Comparison of ENCODE assay signal across 34 cellular contexts in genomic region chr9:133791069-133791468, GRCh38. TPM values are rescaled to one million over a fixed set of nuclear protein-coding genes. Genes with fewer than 3 reads are reported as not detected.
DNase-seq lines count a peak whose midpoint lies in the region; ATAC-seq, FAIRE-seq and TF ChIP-seq lines count a peak whose summit lies in the region.
"Had no signal": no experiment of that assay in that cellular context is flagged by ENCODE, and none has a peak within 500 bp of the region (broad histone marks: within the 10 kb centered on the region; RNA-seq: fewer than 3 reads in every experiment).

No MANE protein-coding gene starts in this region.

- BruUV-seq in HepG2 (replicated peaks; lab: Mats Ljungman, UMichigan): no TSS peak

- H3K4me1 ChIP-seq in HepG2 (ENCODE audit: insufficient read depth, low read length) (peaks cover 35% of the 10 kb centered on the region), right lobe of liver (peaks cover 0 to 25% (median 12%) of the 10 kb centered on the region in 4 donors), osteoblast (ENCODE audit: insufficient read depth, low read length) (peaks cover 3% of the 10 kb centered on the region)
- H3K4me1 ChIP-seq: Caco-2 had no signal

- intact Hi-C loops in HepG2 (cut with micrococcal nuclease; ENCODE audit: unreplicated experiment): no loop called here
- intact Hi-C loops in right lobe of liver (cut with DNase I): loop anchor here (5.0 to 10.0 kb wide), 3 partner anchors 201 to 314 kb away; partner anchors contain the start of gene VAV2 (in 1 of the 2)

- CTCF ChIA-PET in HepG2 (lab: Yijun Ruan, JAX; ENCODE audit: low intra/inter-chr PET ratio, low total read pairs): no interaction called here
- CTCF ChIA-PET in RWPE1 (lab: Yijun Ruan, JAX): no interaction called here

- H3K27ac ChIP-seq in HepG2 (ENCODE audit: extremely low read length, insufficient read depth, low read length): no peak overlapping the region
- no peak overlapping the region for H3K27ac ChIP-seq in right lobe of liver
- peak overlapping the region; percentile 63 for H3K27ac ChIP-seq in RWPE1
- no peak overlapping the region for H3K27ac ChIP-seq in osteoblast (ENCODE audit: low read depth, low read length)
- H3K27ac ChIP-seq: 22Rv1; A549; BLaER1; BLaER1 treated with 17β-estradiol and CSF1 and Interleukin-3, amounts not matched to agents 10 nM and 100 nM; C4-2B had no signal

- no peak overlapping the region for H2AFZ ChIP-seq in HepG2 (ENCODE audit: low read length)
- H2AFZ ChIP-seq in osteoblast (ENCODE audit: low read length): no peak overlapping the region

- H3K36me3 ChIP-seq in HepG2 (replicated peaks in 1 of 2; ENCODE audit: control insufficient read depth in 1 of 2, insufficient read depth in 2 of 2, low read length in 2 of 2): peaks cover 16 to 55% of the 10 kb centered on the region in 2 experiments
- H3K36me3 ChIP-seq in right lobe of liver: peaks cover 0 to 25% (median 3%) of the 10 kb centered on the region in 4 donors
- peaks cover 31% of the 10 kb centered on the region for H3K36me3 ChIP-seq in osteoblast (ENCODE audit: insufficient read depth, low read length)

- no peak for ATAC-seq in HepG2
- no peak for ATAC-seq in right lobe of liver
- no peak for ATAC-seq in GM18502 (IDR thresholded peaks at IDR 0.05; ENCODE audit: poor library complexity, unreplicated experiment)
- ATAC-seq: A549; CD8-positive, alpha-beta T cell had no signal

- no peaks in the 10 kb centered on the region for H3K27me3 ChIP-seq in HepG2 (ENCODE audit: control insufficient read depth in 1 of 2, insufficient read depth in 2 of 2, low read length in 2 of 2)
- no peaks in the 10 kb centered on the region for H3K27me3 ChIP-seq in right lobe of liver
- no peaks in the 10 kb centered on the region for H3K27me3 ChIP-seq in osteoblast (ENCODE audit: insufficient read depth, low read length)
- H3K27me3 ChIP-seq: BE2C, BLaER1 had no signal

- TF ChIP-seq EP300 in HepG2 (IDR thresholded peaks at IDR 0.05; ENCODE audit: low read depth in 2 of 2, low read length in 2 of 2): no peak
- TF ChIP-seq EP300 in HepG2 (CRISPR knock-in tag; IDR thresholded peaks at IDR 0.05; ENCODE audit: borderline replicate concordance): no peak

- no peaks in the 10 kb centered on the region for H3K9me3 ChIP-seq in HepG2 (ENCODE audit: low read length)
- H3K9me3 ChIP-seq in right lobe of liver: no peaks in the 10 kb centered on the region
- H3K9me3 ChIP-seq in osteoblast (ENCODE audit: low read depth, low read length): no peaks in the 10 kb centered on the region
- H3K9me3 ChIP-seq: A549; BE2C; BLaER1; BLaER1 treated with 17β-estradiol and CSF1 and Interleukin-3, amounts not matched to agents 10 nM and 100 nM; Caco-2 had no signal

- POLR2A ChIA-PET in HepG2 (lab: Yijun Ruan, JAX) (no interaction called here), RWPE1 (lab: Yijun Ruan, JAX; ENCODE audit: low non-redundant PET) (no interaction called here)

- no peak overlapping the region for H3K9ac ChIP-seq in HepG2 (ENCODE audit: insufficient read depth, low read depth, low read length)
- H3K9ac ChIP-seq: BLaER1; BLaER1 treated with 17β-estradiol and CSF1 and Interleukin-3, amounts not matched to agents 10 nM and 100 nM had no signal

- in situ Hi-C loops in HepG2 (cut with HindIII; ENCODE audit: extremely low pct_ligation_motif_present, low pct_unique_long_range_greater_than_20kb): no loop called here

- DNase-seq in HepG2 (ENCODE audit: low spot score): no peak
- DNase-seq in right lobe of liver: no peak
- no peak for DNase-seq in RWPE1 (ENCODE audit: low spot score)
- peak; percentile 72 for DNase-seq in osteoblast (ENCODE audit: insufficient read length, low spot score, missing footprints)
- DNase-seq in iPS-NIHi7 (ENCODE audit: extremely low spot score): no peak
- DNase-seq: 8988T; ACHN; AML-193; BE2C; C1 segment of cervical spinal cord; Caco-2; Calu3; CD4-positive, alpha-beta memory T cell; CD4-positive, alpha-beta T cell; CD4-positive, CD25-positive, alpha-beta regulatory T cell; CD8-positive, alpha-beta memory T cell; CD8-positive, alpha-beta T cell; COR-L47; DMS 273 treated with DMSO at 0.1 percent for 48 hours; DMS153; DMS53; DMS79; DMS79 treated with DMSO at 0.1 percent for 48 hours; DND-41; EL had no signal

- H3K4me3 ChIP-seq in HepG2 (replicated peaks in 1 of 3; ENCODE audit: insufficient read depth in 1 of 3, low read depth in 2 of 3, low read length in 3 of 3) (no peak overlapping the region), right lobe of liver (no peak overlapping the region), osteoblast (ENCODE audit: insufficient read depth, low read length) (no peak overlapping the region)
- H3K4me3 ChIP-seq: A549; BLaER1; BLaER1 treated with 17β-estradiol and CSF1 and Interleukin-3, amounts not matched to agents 10 nM and 100 nM had no signal

- FAIRE-seq in HepG2 (lab: Jason Lieb, UNC): no peak
- FAIRE-seq: A204.1, A549, D721Med had no signal

- TF ChIP-seq POLR2A in HepG2 (IDR thresholded peaks at IDR 0.05; ENCODE audit: insufficient read depth in 1 of 2, low read depth in 2 of 2, low read length in 2 of 2) (no peak), right lobe of liver (IDR thresholded peaks at IDR 0.05) (no peak)

- no peak for TF ChIP-seq RAD21 in HepG2 (CRISPR knock-in tag; IDR thresholded peaks at IDR 0.05)

- no peaks in the 10 kb centered on the region for H3K79me2 ChIP-seq in HepG2 (ENCODE audit: insufficient read depth, low read length)
- H3K79me2 ChIP-seq in osteoblast (ENCODE audit: insufficient read depth, low read length): no peaks in the 10 kb centered on the region

- H3K4me2 ChIP-seq in HepG2 (ENCODE audit: low read depth, low read length) (no peak overlapping the region), osteoblast (ENCODE audit: insufficient read depth, low read length) (no peak overlapping the region)
- H3K4me2 ChIP-seq: A549 had no signal

- H4K20me1 ChIP-seq in HepG2 (ENCODE audit: insufficient read depth, low read length): 0 out of 2 replicates have a peak, but pooled peaks cover 4% of the 10 kb centered on the region
- peaks cover 9% of the 10 kb centered on the region for H4K20me1 ChIP-seq in osteoblast (ENCODE audit: insufficient read depth, low read length)

- no peak for TF ChIP-seq CTCF in HepG2 (CRISPR knock-in tag; IDR thresholded peaks at IDR 0.05)
- no peak for TF ChIP-seq CTCF in right lobe of liver (IDR thresholded peaks at IDR 0.05)
- no peak for TF ChIP-seq CTCF in RWPE1 (conservative IDR thresholded peaks at IDR 0.05; ENCODE audit: low read depth)
- TF ChIP-seq CTCF in osteoblast (IDR thresholded peaks at IDR 0.05; ENCODE audit: extremely low read depth, low read depth, low read length): no peak

- WGBS in HepG2 (ENCODE audit: low lambda C conversion rate): 100% methylated on average over 1 of the region's 13 CpGs
- WGBS in right lobe of liver (ENCODE audit: insufficient coverage, low coverage, low lambda C conversion rate, missing lambda C conversion rate): no CpG with 5 or more reads among the region's 13 CpGs

TF ChIP-seq in HepG2, 621 proteins besides CTCF, POLR2A, EP300 and RAD21:
- no peak for TF ChIP-seq MATR3 (CRISPR knock-in tag; IDR thresholded peaks at IDR 0.05)
- TF ChIP-seq ZNF589 (CRISPR knock-in tag; conservative IDR thresholded peaks at IDR 0.05): no peak
- no peak for TF ChIP-seq TBP (CRISPR knock-in tag; IDR thresholded peaks at IDR 0.05)
- TF ChIP-seq ESRRA (CRISPR knock-in tag; IDR thresholded peaks at IDR 0.05; ENCODE audit: low read depth): no peak
- peak; percentile 31 for TF ChIP-seq RBM22 (optimal IDR thresholded peaks at IDR 0.05; ENCODE audit: low read length)
- peak; percentile 63 for TF ChIP-seq AGO2 (optimal IDR thresholded peaks at IDR 0.05; ENCODE audit: low read depth, low read length)
- no peak for TF ChIP-seq SMC3 (IDR thresholded peaks at IDR 0.05; ENCODE audit: low read length)
- no peak for TF ChIP-seq ZMYM2 (CRISPR knock-in tag; IDR thresholded peaks at IDR 0.05)
- no peak for TF ChIP-seq PAF1 (CRISPR knock-in tag; IDR thresholded peaks at IDR 0.05)
- TF ChIP-seq HNRNPUL1 (IDR thresholded peaks at IDR 0.05; ENCODE audit: low read depth, low read length): no peak
- TF ChIP-seq ZNF652 (CRISPR knock-in tag; IDR thresholded peaks at IDR 0.05; ENCODE audit: borderline replicate concordance, low read depth): no peak

RNA-seq across cellular contexts. Expression of gene SARDH, which starts 52.9 kb away (rescaled TPM):
- total RNA-seq in HepG2 (2016; rRNA removed; fragmentation: Illumina TruSeq; extraction: Trizol): 32.5 and 34.9 TPM in 2 replicates
- 5.5 and 6.4 TPM in 2 replicates for total RNA-seq in HepG2 (2016; cell fraction: cytosol; rRNA removed; fragmentation: Illumina TruSeq; extraction: Trizol; ENCODE audit: low read depth)
- 25.6 and 34.1 TPM in 2 replicates for total RNA-seq in HepG2 (2016; cell fraction: insoluble cytoplasmic fraction; rRNA removed; fragmentation: Illumina TruSeq; extraction: Trizol)
- 13.0 TPM in 2 replicates for total RNA-seq in HepG2 (2016; cell fraction: membrane; rRNA removed; fragmentation: Illumina TruSeq; extraction: Trizol)
- total RNA-seq in HepG2 (2016; cell fraction: nucleus; rRNA removed; fragmentation: Illumina TruSeq; extraction: Trizol): 26.8 and 31.9 TPM in 2 replicates
- 11.6 and 15.6 TPM in 2 replicates for polyA plus RNA-seq in HepG2 (2011; rRNA removed)
- 6.1 and 10.1 TPM in 2 replicates for polyA plus RNA-seq in HepG2 (2011; cell fraction: cytosol; rRNA removed)
- 107 and 130 TPM in 2 replicates for polyA plus RNA-seq in HepG2 (2011; cell fraction: nucleus; rRNA removed)
- polyA plus RNA-seq in HepG2 (2012): 20.2 and 23.9 TPM in 2 replicates
- polyA plus RNA-seq in HepG2 (2016; cell fraction: cytosol; fragmentation: Illumina TruSeq; extraction: Trizol; ENCODE audit: low read depth): 4.0 and 4.1 TPM in 2 replicates
- 23.4 and 31.6 TPM in 2 replicates for polyA plus RNA-seq in HepG2 (2016; cell fraction: insoluble cytoplasmic fraction; fragmentation: Illumina TruSeq; extraction: Trizol; ENCODE audit: low read depth)
- 7.8 and 8.3 TPM in 2 replicates for polyA plus RNA-seq in HepG2 (2016; cell fraction: membrane; fragmentation: Illumina TruSeq; extraction: Trizol; ENCODE audit: low read depth)
- 46.0 and 50.9 TPM in 2 replicates for polyA plus RNA-seq in HepG2 (2016; cell fraction: nucleus; fragmentation: Illumina TruSeq; extraction: Trizol; ENCODE audit: insufficient read depth, low read depth)
- 55.5 TPM in 1 of 2 replicates, not detected in the other for polyA minus RNA-seq in HepG2 (2011; rRNA and poly(A)+ RNA removed; ENCODE audit: low replicate concordance)
- 17.1 and 19.0 TPM in 2 replicates for polyA minus RNA-seq in HepG2 (2011; cell fraction: cytosol; rRNA and poly(A)+ RNA removed)
- 35.9 and 37.7 TPM in 2 replicates for polyA minus RNA-seq in HepG2 (2011; cell fraction: nucleus; rRNA and poly(A)+ RNA removed)
- 100 to 1,000 TPM in 3 of 6 experiments, 10 to 100 TPM in 3; 67.3 to 183 (median 101) TPM for total RNA-seq in right lobe of liver
- 5.4 and 10.9 TPM in 2 replicates for total RNA-seq in osteoblast
- total RNA-seq: Calu3 had no signal
- polyA plus RNA-seq: CD14-positive monocyte had no signal
